8 cellular contexts compared by ENCODE assay signal in the genomic region with DNA sequence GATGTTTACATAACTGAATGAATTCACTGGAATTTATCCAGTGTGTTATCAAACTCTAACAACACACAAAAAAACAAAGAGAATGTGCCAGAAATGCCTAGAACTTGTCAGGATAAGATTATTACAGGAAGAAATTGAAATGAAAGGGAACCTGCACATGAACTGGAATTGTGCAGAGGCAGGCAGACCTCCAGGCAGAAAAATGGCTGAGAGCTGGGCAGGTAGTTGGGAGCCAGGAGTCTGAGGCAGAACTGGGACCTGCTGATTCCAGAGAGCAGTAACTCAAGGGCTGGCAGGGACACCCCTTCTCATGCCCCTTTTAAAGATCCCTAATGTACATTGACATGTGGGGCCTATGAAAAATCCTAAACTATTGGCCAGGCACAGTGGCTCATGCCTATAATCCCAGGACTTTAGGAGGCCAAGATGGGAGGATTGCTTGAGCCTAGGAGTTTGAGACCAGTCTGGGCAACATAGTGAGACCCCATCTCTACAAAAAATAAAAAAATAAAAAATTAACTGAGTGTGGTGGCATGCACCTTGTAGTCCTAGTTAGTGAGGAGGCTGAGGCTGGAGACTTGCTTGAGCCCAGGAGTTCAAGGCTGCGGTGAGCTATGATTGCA. TPM values are rescaled to one million over a fixed set of nuclear protein-coding genes. Genes with fewer than 3 reads are reported as not detected.
DNase-seq lines count a peak whose midpoint lies in the region; ATAC-seq, FAIRE-seq and TF ChIP-seq lines count a peak whose summit lies in the region.

No MANE protein-coding gene starts in this region.

- H2AFZ ChIP-seq in PC-3 (ENCODE audit: low read length) (peak overlapping the region; percentile 92), endothelial cell of umbilical vein (ENCODE audit: low read depth, low read length) (peak overlapping the region; percentile 82)

- CTCF ChIA-PET in CD8-positive, alpha-beta memory T cell (lab: Charles Lee) = interaction anchor here (1.1 kb wide), 1 partner anchor 390 kb away, joined by 3 read pairs; no protein-coding TSS in a partner anchor
- CTCF ChIA-PET in PC-3 (lab: Charles Lee) = interaction anchor here (0.6 kb wide), 1 partner anchor 494 kb away, joined by 4 read pairs; no protein-coding TSS in a partner anchor
- CTCF ChIA-PET in endothelial cell of umbilical vein (lab: Charles Lee) = interaction anchor here (1.2 to 1.8 kb wide), 4 partner anchors 10 to 198 kb away, joined by 3 to 6 read pairs (median 4); no protein-coding TSS in a partner anchor

- peaks cover 40% of the 10 kb centered on the region for H3K4me1 ChIP-seq in CD8-positive, alpha-beta memory T cell (ENCODE audit: insufficient read depth, low read length)
- H3K4me1 ChIP-seq in PC-3 (ENCODE audit: insufficient read depth, low read length) = 0 out of 2 replicates have a peak, but pooled peaks cover 9% of the 10 kb centered on the region
- H3K4me1 ChIP-seq in endothelial cell of umbilical vein (ENCODE audit: control insufficient read depth, extremely low read depth, insufficient read depth, low read length) = peaks cover 6% of the 10 kb centered on the region
- peaks cover 3 to 21% (median 7%) of the 10 kb centered on the region in 3 donors for H3K4me1 ChIP-seq in pancreas

- H3K36me3 ChIP-seq in CD8-positive, alpha-beta memory T cell (ENCODE audit: insufficient read depth, low read length) = peaks cover 12% of the 10 kb centered on the region
- H3K36me3 ChIP-seq in PC-3 (ENCODE audit: low read depth, low read length) (no peaks in the 10 kb centered on the region), endothelial cell of umbilical vein (ENCODE audit: control insufficient read depth in 2 of 2, extremely low read depth in 1 of 2, insufficient read depth in 2 of 2, low read length in 2 of 2) (no peaks in the 10 kb centered on the region), pancreas (no peaks in the 10 kb centered on the region)

- peaks cover 11 to 21% (median 13%) of the 10 kb centered on the region in 3 donors for H3K36me3 Mint-ChIP-seq in CD8-positive, alpha-beta memory T cell

- H3K9ac ChIP-seq in PC-3 (ENCODE audit: low read length) (peak overlapping the region; percentile 26), endothelial cell of umbilical vein (replicated peaks; ENCODE audit: extremely low read depth, insufficient read depth, low read length) (peak overlapping the region; percentile 68)

- intact Hi-C loops in PC-3 (cut with micrococcal nuclease) (loop anchor here (10.0 kb wide), 1 partner anchor 574 kb away; no protein-coding TSS in a partner anchor), endothelial cell of umbilical vein (cut with micrococcal nuclease) (loop anchor here (5.0 kb wide), 2 partner anchors 107 to 187 kb away; partner anchors contain the start of gene SP140L), pancreas (cut with DNase I) (no loop called here)

- no peaks in the 10 kb centered on the region for H3K27me3 ChIP-seq in CD8-positive, alpha-beta memory T cell (ENCODE audit: insufficient read depth, low read length, poor library complexity, severe bottlenecking)
- H3K27me3 ChIP-seq in PC-3 (ENCODE audit: low read length) = no peaks in the 10 kb centered on the region
- no peaks in the 10 kb centered on the region for H3K27me3 ChIP-seq in endothelial cell of umbilical vein (ENCODE audit: control insufficient read depth in 2 of 2, insufficient read depth in 2 of 2, low read length in 2 of 2)
- no peaks in the 10 kb centered on the region for H3K27me3 ChIP-seq in pancreas

- ATAC-seq in PC-3 (peak; percentile 16), pancreas (peak; percentile 4 to 47 (median 38)), HG03342 (IDR thresholded peaks at IDR 0.05; ENCODE audit: unreplicated experiment) (no peak)

- no peaks in the 10 kb centered on the region for H3K9me1 ChIP-seq in endothelial cell of umbilical vein (replicated peaks; ENCODE audit: control insufficient read depth, extremely low read depth, insufficient read depth, low read length)

- WGBS in pancreas, 2 donors = 98 to 100% methylated on average over 1 of the region's 1 CpG

- BruUV-seq in PC-3 (replicated peaks; lab: Mats Ljungman, UMichigan) (TSS peak; percentile 99), endothelial cell of umbilical vein (replicated peaks; lab: Mats Ljungman, UMichigan) (no TSS peak)

- peak overlapping the region; percentile 92 to 99 (median 96) for H3K4me3 Mint-ChIP-seq in CD8-positive, alpha-beta memory T cell

- H3K9me3 Mint-ChIP-seq in CD8-positive, alpha-beta memory T cell = no peaks in the 10 kb centered on the region

- peaks cover 60 to 85% (median 75%) of the 10 kb centered on the region in 3 donors for H3K4me1 Mint-ChIP-seq in CD8-positive, alpha-beta memory T cell

- peak overlapping the region; percentile 94 to 99 (median 98) for H3K27ac Mint-ChIP-seq in CD8-positive, alpha-beta memory T cell

- H3K79me2 ChIP-seq in PC-3 (ENCODE audit: low read length) (no peaks in the 10 kb centered on the region), endothelial cell of umbilical vein (ENCODE audit: control insufficient read depth, insufficient read depth, low read length) (no peaks in the 10 kb centered on the region)

- no peak for FAIRE-seq in endothelial cell of umbilical vein (lab: Jason Lieb, UNC)
- FAIRE-seq in pancreas (lab: Jason Lieb, UNC) = no peak

- no peaks in the 10 kb centered on the region for H3K27me3 Mint-ChIP-seq in CD8-positive, alpha-beta memory T cell

- POLR2A ChIA-PET in CD8-positive, alpha-beta memory T cell (lab: Charles Lee) = interaction anchor here (1.4 kb wide), 1 partner anchor 96 kb away, joined by 5 read pairs; no protein-coding TSS in a partner anchor
- POLR2A ChIA-PET in PC-3 (lab: Charles Lee; ENCODE audit: unreplicated experiment) = no interaction called here
- POLR2A ChIA-PET in endothelial cell of umbilical vein (lab: Charles Lee) = no interaction called here

- dilution Hi-C loops in endothelial cell of umbilical vein (cut with MboI; ENCODE audit: extremely low pct_ligation_motif_present, low sequenced_read_pairs) = no loop called here

- no peak for TF ChIP-seq POLR2A in endothelial cell of umbilical vein (IDR thresholded peaks at IDR 0.05; ENCODE audit: low read depth, low read length)

- no peak for DNase-seq in CD8-positive, alpha-beta memory T cell
- no peak for DNase-seq in PC-3
- no peak for DNase-seq in endothelial cell of umbilical vein (ENCODE audit: low read depth, low spot score)
- DNase-seq in pancreas = no peak
- no peak for DNase-seq in NCI-H187 (lab: John Stamatoyannopoulos, UW)
- DNase-seq in NK-92 treated with Interleukin-12 subunit alpha and Interleukin-12 subunit beta, amount 100 ng/mL, for 24 hours (lab: John Stamatoyannopoulos, UW) = no peak
- DNase-seq in activated CD8-positive, alpha-beta memory T cell treated with anti-CD3 and anti-CD28 coated beads for 24 hours = no peak

- no peak for TF ChIP-seq CTCF in PC-3 (conservative IDR thresholded peaks at IDR 0.05; ENCODE audit: low read depth, low read length)
- TF ChIP-seq CTCF in endothelial cell of umbilical vein (IDR thresholded peaks at IDR 0.05; ENCODE audit: extremely low read depth in 1 of 2, insufficient read depth in 1 of 2, low read depth in 1 of 2, low read length in 2 of 2) = no peak
- no peak for TF ChIP-seq CTCF in pancreas (IDR thresholded peaks at IDR 0.05)

- no peaks in the 10 kb centered on the region for H3K9me2 ChIP-seq in PC-3 (replicated peaks; ENCODE audit: low read length)

- H4K20me1 ChIP-seq in PC-3 (ENCODE audit: low read length) = no peaks in the 10 kb centered on the region
- H4K20me1 ChIP-seq in endothelial cell of umbilical vein (replicated peaks; ENCODE audit: control insufficient read depth, extremely low read depth, insufficient read depth, low read length) = no peaks in the 10 kb centered on the region

- H3K4me3 ChIP-seq in CD8-positive, alpha-beta memory T cell (ENCODE audit: low read length) = peak overlapping the region; percentile 78
- H3K4me3 ChIP-seq in PC-3 (ENCODE audit: low read length) (peak overlapping the region; percentile 83), endothelial cell of umbilical vein (replicated peaks in 1 of 3; ENCODE audit: insufficient read depth in 1 of 3, low read depth in 1 of 3, low read length in 3 of 3) (peak overlapping the region; percentile 60 to 85 (median 70)), pancreas (peak overlapping the region; percentile 32 to 76 (median 54))

- H3K27ac ChIP-seq in CD8-positive, alpha-beta memory T cell (ENCODE audit: low read depth, low read length) = peak overlapping the region; percentile 44
- H3K27ac ChIP-seq in PC-3 (ENCODE audit: low read length) = peak overlapping the region; percentile 26
- peak overlapping the region; percentile 11 for H3K27ac ChIP-seq in endothelial cell of umbilical vein (ENCODE audit: insufficient read depth, low read depth, low read length)
- H3K27ac ChIP-seq in pancreas = peak overlapping the region; percentile 28 to 88 (median 64)

- peak overlapping the region; percentile 86 for H3K4me2 ChIP-seq in PC-3 (ENCODE audit: low read length)
- H3K4me2 ChIP-seq in endothelial cell of umbilical vein (ENCODE audit: insufficient read depth, low read length) = peak overlapping the region; percentile 75

- H3K9me3 ChIP-seq in CD8-positive, alpha-beta memory T cell (ENCODE audit: low read length) = no peaks in the 10 kb centered on the region
- H3K9me3 ChIP-seq in PC-3 (ENCODE audit: low read length) (no peaks in the 10 kb centered on the region), endothelial cell of umbilical vein (replicated peaks; ENCODE audit: control insufficient read depth, insufficient read depth, low read length) (no peaks in the 10 kb centered on the region), pancreas (no peaks in the 10 kb centered on the region)

- no peaks in the 10 kb centered on the region for H3F3A ChIP-seq in PC-3 (ENCODE audit: low read length, unreplicated experiment)

RNA-seq across cellular contexts. Expression of gene SP110, which starts 0.7 kb away (rescaled TPM):
- total RNA-seq in CD8-positive, alpha-beta memory T cell = 10 to 100 TPM; 55.2 to 57.9 TPM
- 106 TPM for polyA plus RNA-seq in CD8-positive, alpha-beta memory T cell
- total RNA-seq in PC-3 (2014; rRNA removed) (3.5 and 6.7 TPM in 2 replicates), endothelial cell of umbilical vein (10.7 and 11.6 TPM in 2 replicates), pancreas (10 to 100 TPM in 1 of 6 donors, 1 to 10 TPM in 5; 4.3 to 13.7 (median 7.5) TPM)
- polyA plus RNA-seq in endothelial cell of umbilical vein (9.0 and 10.2 TPM in 2 replicates), pancreas (1 to 10 TPM; 7.8 to 8.2 TPM)
- 6.8 and 8.0 TPM in 2 replicates for polyA plus RNA-seq in endothelial cell of umbilical vein (2011; cell fraction: cytosol; rRNA removed)
- 9.1 and 10.4 TPM in 2 replicates for polyA plus RNA-seq in endothelial cell of umbilical vein (2011; cell fraction: nucleus; rRNA removed)
- polyA plus RNA-seq in endothelial cell of umbilical vein (2012) = 12.9 and 14.5 TPM in 2 replicates
- polyA minus RNA-seq in endothelial cell of umbilical vein = 9.0 and 13.4 TPM in 2 replicates
- polyA minus RNA-seq in endothelial cell of umbilical vein (2011; cell fraction: cytosol; rRNA and poly(A)+ RNA removed) = 1.7 TPM
- 10.2 and 13.1 TPM in 2 replicates for polyA minus RNA-seq in endothelial cell of umbilical vein (2011; cell fraction: nucleus; rRNA and poly(A)+ RNA removed)

RNA-seq across cellular contexts. Expression of gene SP140, which starts 5.1 kb away (rescaled TPM):
- 100 to 1,000 TPM; 108 to 111 TPM for total RNA-seq in CD8-positive, alpha-beta memory T cell
- polyA plus RNA-seq in CD8-positive, alpha-beta memory T cell = 34.0 TPM
- total RNA-seq in PC-3 (2014; rRNA removed) (1.7 TPM in 1 of 2 replicates, not detected in the other), endothelial cell of umbilical vein (1.3 TPM in 1 of 2 replicates, not detected in the other), pancreas (1 to 10 TPM in 1 of 6 donors, under 1 TPM in 5; 0.16 to 1.5 (median 0.34) TPM)
- polyA plus RNA-seq in endothelial cell of umbilical vein (not detected in 2 replicates), pancreas (under 1 TPM; 0.12 to 0.65 TPM)
- not detected in 2 replicates for polyA plus RNA-seq in endothelial cell of umbilical vein (2011; cell fraction: cytosol; rRNA removed)
- 0.53 and 1.3 TPM in 2 replicates for polyA plus RNA-seq in endothelial cell of umbilical vein (2011; cell fraction: nucleus; rRNA removed)
- 0.72 TPM in 1 of 2 replicates, not detected in the other for polyA plus RNA-seq in endothelial cell of umbilical vein (2012)
- polyA minus RNA-seq in endothelial cell of umbilical vein = 1.4 and 3.9 TPM in 2 replicates
- polyA minus RNA-seq in endothelial cell of umbilical vein (2011; cell fraction: cytosol; rRNA and poly(A)+ RNA removed) = not detected
- 2.9 and 5.0 TPM in 2 replicates for polyA minus RNA-seq in endothelial cell of umbilical vein (2011; cell fraction: nucleus; rRNA and poly(A)+ RNA removed)

Comparison
In these comparisons a context has a peak if more than half of its experiments do, and no peak if none do; other contexts are left out.
1. H3K27ac ChIP-seq: peak in every context shown above with its lines; median percentile 64 in pancreas; 44 in CD8-positive, alpha-beta memory T cell; 26 in PC-3; 11 in endothelial cell of umbilical vein.
2. RNA of gene SP140, which starts 5.1 kb away (total RNA-seq): 108 to 111 TPM in CD8-positive, alpha-beta memory T cell; 1.3 TPM in endothelial cell of umbilical vein, 0.16 to 1.5 TPM in pancreas and 1.7 TPM in PC-3; every median in the first group is over 10 times any median in the second.
3. intact Hi-C loops: an anchor here in PC-3 (10.0 kb wide) and endothelial cell of umbilical vein (5.0 kb wide); none called in pancreas.
4. Peak in every context shown above with its lines, with median percentiles within 50 percentile points of each other: H3K4me3 ChIP-seq.